ENCODE assay signal across 8 cellular contexts in the genomic region with DNA sequence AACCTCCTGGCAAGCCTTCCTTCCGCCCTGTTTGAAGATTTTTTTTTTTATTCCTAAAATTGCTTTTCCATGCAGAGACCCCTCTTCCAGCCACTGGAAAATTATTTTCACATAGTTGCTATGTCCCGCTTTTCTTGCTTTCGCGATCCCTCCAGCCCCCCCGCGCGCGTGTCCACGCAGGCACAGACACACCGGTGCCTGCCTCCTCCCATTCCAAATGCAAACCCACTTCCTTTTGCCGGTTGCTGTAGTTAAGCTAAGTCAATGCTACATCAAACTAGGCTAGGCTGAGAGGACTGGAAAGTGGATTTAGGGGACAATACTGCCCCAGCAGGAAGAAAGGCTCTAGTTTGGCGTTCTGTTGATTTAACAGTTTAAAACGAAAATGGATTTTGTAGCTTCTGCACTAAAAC.
DNase-seq lines count a peak whose midpoint lies in the region; ATAC-seq and TF ChIP-seq lines count a peak whose summit lies in the region.

No MANE protein-coding gene starts in this region.

- no peaks in the 10 kb centered on the region for H3K36me3 ChIP-seq in MM.1S (replicated peaks; ENCODE audit: insufficient read depth, low read length)
- H3K36me3 ChIP-seq in left ventricle myocardium inferior: no peaks in the 10 kb centered on the region

- H3F3A ChIP-seq in MM.1S (ENCODE audit: insufficient read depth, low read length): peaks cover 5% of the 10 kb centered on the region; the same call in 1 of the 2 replicates

- no peak for ATAC-seq in activated T-helper 17 cell treated with anti-CD3 and anti-CD28 coated beads, Interleukin-2, amount 50 U/mL, for 72 hours (replicated peaks)

- TF ChIP-seq CTCF in MM.1S (IDR thresholded peaks at IDR 0.05; ENCODE audit: low read length) (no peak), left ventricle myocardium inferior (IDR thresholded peaks at IDR 0.05; ENCODE audit: borderline replicate concordance) (no peak)

- H2AFZ ChIP-seq in MM.1S (ENCODE audit: low read length): peak overlapping the region; percentile 53

- H4K20me1 ChIP-seq in MM.1S (ENCODE audit: insufficient read depth, low read length): no peaks in the 10 kb centered on the region

- peak overlapping the region; percentile 99 for H3K4me2 ChIP-seq in MM.1S (ENCODE audit: low read depth, low read length)

- H3K4me1 ChIP-seq in MM.1S (ENCODE audit: low read length) (no peaks in the 10 kb centered on the region), left ventricle myocardium inferior (peaks cover 40% of the 10 kb centered on the region)

- H3K9me3 Mint-ChIP-seq in activated T-helper 17 cell treated with anti-CD3 and anti-CD28 coated beads, Interleukin-2, amount 50 U/mL, for 72 hours: no peaks in the 10 kb centered on the region

- H3K27me3 ChIP-seq in MM.1S (replicated peaks; ENCODE audit: insufficient read depth, low read length): peaks cover 9% of the 10 kb centered on the region; the same call in 1 of the 2 replicates
- H3K27me3 ChIP-seq in left ventricle myocardium inferior (ENCODE audit: low read depth): peaks cover 51% of the 10 kb centered on the region

- no peak overlapping the region for H3K27ac Mint-ChIP-seq in activated T-helper 17 cell treated with anti-CD3 and anti-CD28 coated beads, Interleukin-2, amount 50 U/mL, for 72 hours

- intact Hi-C loops in left ventricle myocardium inferior (cut with micrococcal nuclease): no loop called here
- intact Hi-C loops in posterior cingulate gyrus (cut with DNase I): loop anchor here (5.0 to 10.0 kb wide), 2 partner anchors 109 to 441 kb away; partner anchors contain the start of genes CCDC149 and DHX15

- H3K9me3 ChIP-seq in MM.1S (replicated peaks; ENCODE audit: insufficient read depth, low read length) (no peaks in the 10 kb centered on the region), left ventricle myocardium inferior (replicated peaks) (no peaks in the 10 kb centered on the region)

- H3K36me3 Mint-ChIP-seq in activated T-helper 17 cell treated with anti-CD3 and anti-CD28 coated beads, Interleukin-2, amount 50 U/mL, for 72 hours (ENCODE audit: low read depth): no peaks in the 10 kb centered on the region

- H3K9ac ChIP-seq in MM.1S (ENCODE audit: low read length): peak overlapping the region; percentile 49; the same call in 1 of the 2 replicates

- DNase-seq in DMS153 (lab: John Stamatoyannopoulos, UW): peak; percentile 5
- DNase-seq in DMS153 treated with DMSO at 0.1 percent for 48 hours (lab: John Stamatoyannopoulos, UW; ENCODE audit: unreplicated experiment): no peak
- DNase-seq in MM.1S: peak; percentile 58
- peak; percentile 23 for DNase-seq in left ventricle myocardium inferior
- peak; percentile 19 to 91 (median 50) for DNase-seq in posterior cingulate gyrus
- no peak for DNase-seq in stimulated activated CD8-positive, alpha-beta memory T cell treated with anti-CD3 and anti-CD28 coated beads, Interleukin-4, amount 100 ng/mL, for 48 hours
- no peak for DNase-seq in activated CD8-positive, alpha-beta memory T cell treated with anti-CD3 and anti-CD28 coated beads for 24 hours

- peak overlapping the region; percentile 20; the same call in 1 of the 2 replicates for H3K27ac ChIP-seq in MM.1S (ENCODE audit: low read length)
- H3K27ac ChIP-seq in left ventricle myocardium inferior (replicated peaks): peak overlapping the region; percentile 80

- H3K9me2 ChIP-seq in MM.1S (replicated peaks; ENCODE audit: insufficient read depth, low read length): no peaks in the 10 kb centered on the region

- H3K4me3 ChIP-seq in MM.1S (ENCODE audit: low read length): peak overlapping the region; percentile 71
- H3K4me3 ChIP-seq in left ventricle myocardium inferior: peak overlapping the region; percentile 81

- H3K4me3 Mint-ChIP-seq in activated T-helper 17 cell treated with anti-CD3 and anti-CD28 coated beads, Interleukin-2, amount 50 U/mL, for 72 hours: peak overlapping the region; percentile 86

- H3K4me1 Mint-ChIP-seq in activated T-helper 17 cell treated with anti-CD3 and anti-CD28 coated beads, Interleukin-2, amount 50 U/mL, for 72 hours: peaks cover 16% of the 10 kb centered on the region

- no peaks in the 10 kb centered on the region for H3K79me2 ChIP-seq in MM.1S (ENCODE audit: low read length)

- peaks cover 47% of the 10 kb centered on the region for H3K27me3 Mint-ChIP-seq in activated T-helper 17 cell treated with anti-CD3 and anti-CD28 coated beads, Interleukin-2, amount 50 U/mL, for 72 hours

Comparison
In these comparisons a context has a peak if more than half of its experiments do, and no peak if none do; other contexts are left out.
1. DNase-seq: peak in DMS153 (single experiment), MM.1S (single experiment), left ventricle myocardium inferior (single experiment) and posterior cingulate gyrus (10 of 10); none in DMS153 treated with DMSO at 0.1 percent for 48 hours (single experiment), stimulated activated CD8-positive, alpha-beta memory T cell treated with anti-CD3 and anti-CD28 coated beads, Interleukin-4, amount 100 ng/mL, for 48 hours (single experiment) and activated CD8-positive, alpha-beta memory T cell treated with anti-CD3 and anti-CD28 coated beads for 24 hours (single experiment).